Comparison of ENCODE assay signal across 2 cellular contexts in genomic region chr6:155314773-155315515, GRCh38.
TF ChIP-seq lines count a peak whose summit lies in the region.

No MANE protein-coding gene starts in this region.

TF ChIP-seq in HCT116, 20 proteins besides CTCF, POLR2A, EP300 and RAD21:
- TF ChIP-seq CEBPB (IDR thresholded peaks at IDR 0.05; ENCODE audit: low read depth) (no peak), POLR2AphosphoS5 (IDR thresholded peaks at IDR 0.05; ENCODE audit: low read depth, low read length) (peak; percentile 66), ELF1 (IDR thresholded peaks at IDR 0.05; ENCODE audit: borderline replicate concordance, low read depth) (peak; percentile 9; the same call in 1 of the 2 replicates), MAX (IDR thresholded peaks at IDR 0.05) (peak; percentile 92), SIN3A (IDR thresholded peaks at IDR 0.05; ENCODE audit: low read depth) (peak; percentile 68; the same call in 1 of the 2 replicates), REST (IDR thresholded peaks at IDR 0.05; ENCODE audit: low read depth) (no peak), SP1 (IDR thresholded peaks at IDR 0.05; ENCODE audit: low read depth) (peak; percentile 5), ZNF274 (IDR thresholded peaks at IDR 0.05; ENCODE audit: low read depth, low read length) (no peak), CBX3 (IDR thresholded peaks at IDR 0.05; ENCODE audit: low read depth) (peak; percentile 68; the same call in 1 of the 2 replicates), ZFX (IDR thresholded peaks at IDR 0.05) (no peak), JUND (IDR thresholded peaks at IDR 0.05) (no peak), EZH2phosphoT487 (IDR thresholded peaks at IDR 0.05; ENCODE audit: borderline replicate concordance) (no peak)

TF ChIP-seq in GM12878, 131 proteins besides CTCF, POLR2A, EP300 and RAD21 (continues in another document):
- TF ChIP-seq RELB (IDR thresholded peaks at IDR 0.05; ENCODE audit: low read depth) (0 out of 2 replicates have a peak, but pooled peaks have one; percentile 10), CEBPZ (IDR thresholded peaks at IDR 0.05; ENCODE audit: low read depth, low read length) (no peak), GABPA (IDR thresholded peaks at IDR 0.05; ENCODE audit: low read depth) (0 out of 2 replicates have a peak, but pooled peaks have one; percentile 3), HDAC6 (IDR thresholded peaks at IDR 0.05; ENCODE audit: unreplicated experiment) (no peak), ZBTB33 (IDR thresholded peaks at IDR 0.05) (no peak), MYC (IDR thresholded peaks at IDR 0.05; ENCODE audit: insufficient read depth, insufficient read length, insufficient replicate concordance, low read length, severe bottlenecking) (no peak), RAD51 (IDR thresholded peaks at IDR 0.05) (peak; percentile 96), NKRF (conservative IDR thresholded peaks at IDR 0.05) (peak; percentile 77; the same call in 1 of the 2 replicates), ZNF274 (IDR thresholded peaks at IDR 0.05; ENCODE audit: insufficient read depth, insufficient read length) (no peak), CHD4 (IDR thresholded peaks at IDR 0.05) (no peak), IKZF2 (IDR thresholded peaks at IDR 0.05) (peak in 1 of 2 experiments; percentile 46; a peak in 2 of 4 replicates), MLLT1 (IDR thresholded peaks at IDR 0.05) (no peak; the same call in 1 of the 2 replicates), NFXL1 (IDR thresholded peaks at IDR 0.05; ENCODE audit: borderline replicate concordance) (no peak), IRF3 (IDR thresholded peaks at IDR 0.05) (no peak), HCFC1 (IDR thresholded peaks at IDR 0.05; ENCODE audit: low read length) (no peak), SMAD1 (IDR thresholded peaks at IDR 0.05; ENCODE audit: low read depth, partially characterized antibody) (peak; percentile 80), ZNF24 (IDR thresholded peaks at IDR 0.05) (0 out of 2 replicates have a peak, but pooled peaks have one; percentile 5), NBN (IDR thresholded peaks at IDR 0.05) (peak; percentile 53), PAX5 (IDR thresholded peaks at IDR 0.05; ENCODE audit: borderline replicate concordance, low read depth, low read length) (no peak), CREB1 (IDR thresholded peaks at IDR 0.05; ENCODE audit: low read depth) (no peak; the same call in 1 of the 2 replicates), SMC3 (IDR thresholded peaks at IDR 0.05; ENCODE audit: borderline replicate concordance, low read length) (no peak), MXI1 (IDR thresholded peaks at IDR 0.05; ENCODE audit: low read depth, low read length) (no peak; the same call in none of the 2 replicates), FOXM1 (IDR thresholded peaks at IDR 0.05; ENCODE audit: low read depth, low read length) (0 out of 2 replicates have a peak, but pooled peaks have one; percentile 45), E2F4 (IDR thresholded peaks at IDR 0.05; ENCODE audit: low read depth, low read length) (no peak), KAT2A (conservative IDR thresholded peaks at IDR 0.05; ENCODE audit: control insufficient read depth, low read depth, low read length) (no peak), HDAC2 (IDR thresholded peaks at IDR 0.05) (peak; percentile 83; the same call in 1 of the 2 replicates), ASH2L (IDR thresholded peaks at IDR 0.05; ENCODE audit: borderline replicate concordance, low read depth) (no peak), TARDBP (IDR thresholded peaks at IDR 0.05; ENCODE audit: borderline replicate concordance) (no peak), EGR1 (IDR thresholded peaks at IDR 0.05; ENCODE audit: borderline replicate concordance in 1 of 2, low read depth in 2 of 2, low read length in 2 of 2) (no peak), TCF3 (IDR thresholded peaks at IDR 0.05; ENCODE audit: borderline replicate concordance, insufficient read depth, low read depth, low read length) (no peak), ZNF687 (IDR thresholded peaks at IDR 0.05) (peak; percentile 83), GATAD2B (conservative IDR thresholded peaks at IDR 0.05; ENCODE audit: low read depth) (no peak; the same call in 1 of the 2 replicates), USF2 (IDR thresholded peaks at IDR 0.05; ENCODE audit: borderline replicate concordance, low read depth, low read length) (peak; percentile 74), IRF4 (IDR thresholded peaks at IDR 0.05; ENCODE audit: low read depth, low read length) (no peak), FOS (IDR thresholded peaks at IDR 0.05; ENCODE audit: borderline replicate concordance, extremely low read depth, insufficient read length) (no peak), CHD1 (IDR thresholded peaks at IDR 0.05; ENCODE audit: low read depth, low read length) (no peak), SMARCA5 (IDR thresholded peaks at IDR 0.05) (peak; percentile 98), FOXK2 (IDR thresholded peaks at IDR 0.05) (no peak), ETV6 (conservative IDR thresholded peaks at IDR 0.05 in 1 of 2, IDR thresholded peaks at IDR 0.05 in 1 of 2; ENCODE audit: borderline replicate concordance in 1 of 2, low read depth in 1 of 2) (peak in 1 of 2 experiments; percentile 22; a peak in 1 of 4 replicates)
